In genomic region chr3:79018671-79019136, GRCh38 we compare ENCODE assay signal across 8 cellular contexts.
A peak's percentile ranks its signal among the peaks of the same experiment; 100 is the strongest.
DNase-seq lines count a peak whose midpoint lies in the region.

No MANE protein-coding gene starts in this region.

- H3K27me3 Mint-ChIP-seq in T-helper 2 cell treated with Interferon-gamma antibody and Interleukin-4, amounts not matched to agents 5 μg/mL and 100 μg/mL, for 36 hours (ENCODE audit: low read depth): peaks cover 8% of the 10 kb centered on the region

- peak overlapping the region; percentile 73 for H3K4me3 ChIP-seq in HUES6 (ENCODE audit: low read depth, low read length)

- peaks cover 2% of the 10 kb centered on the region for H3K36me3 Mint-ChIP-seq in T-helper 2 cell treated with Interferon-gamma antibody and Interleukin-4, amounts not matched to agents 5 μg/mL and 100 μg/mL, for 36 hours (ENCODE audit: low read depth)

- intact Hi-C loops in head of caudate nucleus (cut with DNase I): loop anchor here (10.0 kb wide), 1 partner anchor 354 kb away; no protein-coding TSS in a partner anchor

- H3K4me3 Mint-ChIP-seq in T-helper 2 cell treated with Interferon-gamma antibody and Interleukin-4, amounts not matched to agents 5 μg/mL and 100 μg/mL, for 36 hours: no peak overlapping the region

- no peaks in the 10 kb centered on the region for H3K9me3 ChIP-seq in HUES6 (ENCODE audit: control insufficient read depth, insufficient read depth, low read depth, low read length)

- no peak overlapping the region for H3K27ac Mint-ChIP-seq in T-helper 2 cell treated with Interferon-gamma antibody and Interleukin-4, amounts not matched to agents 5 μg/mL and 100 μg/mL, for 36 hours

- H3K27me3 ChIP-seq in HUES6 (ENCODE audit: control insufficient read depth, insufficient read depth, low read length): no peaks in the 10 kb centered on the region

- H3K36me3 ChIP-seq in HUES6 (ENCODE audit: control insufficient read depth, insufficient read depth, low read length): no peaks in the 10 kb centered on the region

- peaks cover 12% of the 10 kb centered on the region for H3K4me1 ChIP-seq in HUES6 (ENCODE audit: control insufficient read depth, insufficient read depth, low read length)

- peak; percentile 62 for DNase-seq in NCI-H2227 (lab: John Stamatoyannopoulos, UW; ENCODE audit: unreplicated experiment)
- DNase-seq in NCI-H2227 treated with DMSO at 0.1 percent for 48 hours (lab: John Stamatoyannopoulos, UW): no peak
- peak; percentile 17 for DNase-seq in activated T-cell treated with anti-CD3 and anti-CD28 coated beads, Interleukin-2, amount 50 U/mL, for 1 hour
- DNase-seq in head of caudate nucleus: peak in 41 of 42 donors; percentile 42 to 87 (median 75)
- peak; percentile 61 for DNase-seq in occipital lobe (lab: John Stamatoyannopoulos, UW)
- no peak for DNase-seq in DMS79 (lab: John Stamatoyannopoulos, UW)
- DNase-seq in T-helper 2 cell treated with Interferon-gamma antibody and Interleukin-4, amounts not matched to agents 5 μg/mL and 100 μg/mL, for 36 hours (ENCODE audit: low spot score): no peak

- peaks cover 3% of the 10 kb centered on the region for H3K4me1 Mint-ChIP-seq in T-helper 2 cell treated with Interferon-gamma antibody and Interleukin-4, amounts not matched to agents 5 μg/mL and 100 μg/mL, for 36 hours (ENCODE audit: low read depth)

- H3K27ac ChIP-seq in HUES6 (ENCODE audit: low read depth, low read length): peak overlapping the region; percentile 98; the same call in 1 of the 2 replicates

- H3K9ac ChIP-seq in HUES6 (ENCODE audit: low read length): peak overlapping the region; percentile 95

- H3K9me3 Mint-ChIP-seq in T-helper 2 cell treated with Interferon-gamma antibody and Interleukin-4, amounts not matched to agents 5 μg/mL and 100 μg/mL, for 36 hours: no peaks in the 10 kb centered on the region

Comparison
In these comparisons a context has a peak if more than half of its experiments do, and no peak if none do; other contexts are left out.
1. DNase-seq: peak in NCI-H2227 (single experiment), activated T-cell treated with anti-CD3 and anti-CD28 coated beads, Interleukin-2, amount 50 U/mL, for 1 hour (single experiment), head of caudate nucleus (41 of 42) and occipital lobe (single experiment); none in NCI-H2227 treated with DMSO at 0.1 percent for 48 hours (single experiment), DMS79 (single experiment) and T-helper 2 cell treated with Interferon-gamma antibody and Interleukin-4, amounts not matched to agents 5 μg/mL and 100 μg/mL, for 36 hours (single experiment).